22 cellular contexts compared by ENCODE assay signal in the genomic region with DNA sequence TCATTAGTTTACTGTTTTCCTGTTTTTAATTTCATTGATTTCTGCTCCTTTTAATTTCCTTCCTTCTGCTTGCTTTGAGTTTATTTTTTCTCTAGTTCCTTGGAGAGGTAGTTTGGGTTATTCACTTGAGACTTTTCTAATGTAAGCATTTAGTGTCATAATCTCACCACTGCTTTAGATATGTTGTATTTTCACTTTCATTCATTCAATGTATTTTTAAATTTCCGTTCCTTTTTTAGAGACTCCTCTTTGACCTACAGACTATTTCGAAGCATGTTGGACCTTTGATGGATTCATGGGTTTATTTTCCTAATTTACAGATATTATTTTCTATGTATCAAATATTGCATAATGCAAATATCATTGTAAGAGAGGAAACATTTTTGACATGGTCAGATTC.
"Had no signal": no experiment of that assay in that cellular context is flagged by ENCODE, and none has a peak within 500 bp of the region (broad histone marks: within the 10 kb centered on the region; RNA-seq: fewer than 3 reads in every experiment).

No MANE protein-coding gene starts in this region.

- H3K4me3 Mint-ChIP-seq: effector memory CD8-positive, alpha-beta T cell; nephron had no signal

- DNase-seq: effector memory CD8-positive, alpha-beta T cell; gastrocnemius medialis; heart right ventricle; hypothalamus; kidney glomerular epithelial cell; mesendoderm; naive B cell; occipital lobe; psoas muscle; retina; right lobe of liver; stimulated activated CD4-positive, alpha-beta T cell treated with anti-CD3 and anti-CD28 coated beads, Interleukin-4, amount 100 ng/mL, for 4 hours; stimulated activated naive CD4-positive, alpha-beta T cell; stomach; substantia nigra; transverse colon had no signal

- H3K27ac ChIP-seq: epithelial cell of prostate, esophagus muscularis mucosa, gastrocnemius medialis, heart right ventricle, parathyroid adenoma, psoas muscle, right lobe of liver, stomach, thoracic aorta, transverse colon had no signal

- H3K27me3 Mint-ChIP-seq: effector memory CD8-positive, alpha-beta T cell; naive B cell had no signal

- H3K4me1 Mint-ChIP-seq: nephron had no signal

- H3K9ac ChIP-seq: parathyroid adenoma had no signal

- H3K4me1 ChIP-seq: esophagus muscularis mucosa, gastrocnemius medialis, psoas muscle, stomach, transverse colon had no signal

- ATAC-seq: effector memory CD8-positive, alpha-beta T cell; gastrocnemius medialis; heart right ventricle; psoas muscle; right lobe of liver had no signal

- H3K4me3 ChIP-seq: esophagus muscularis mucosa, gastrocnemius medialis, heart right ventricle, psoas muscle, right lobe of liver, stomach, thoracic aorta, transverse colon had no signal

- H3K9me3 ChIP-seq: esophagus muscularis mucosa, gastrocnemius medialis, heart right ventricle, psoas muscle, right lobe of liver, stomach, thoracic aorta, transverse colon had no signal

- H3K27ac Mint-ChIP-seq: nephron had no signal

- H3K27me3 ChIP-seq: esophagus muscularis mucosa, gastrocnemius medialis, heart right ventricle, right lobe of liver, stomach, transverse colon had no signal

- FAIRE-seq: islet of Langerhans had no signal

- H3K36me3 ChIP-seq: thoracic aorta had no signal

- H3K9me3 Mint-ChIP-seq: effector memory CD8-positive, alpha-beta T cell; naive B cell had no signal
